ENCODE assay signal across 14 cellular contexts in genomic region chr5:67065237-67065636, GRCh38.
DNase-seq lines count a peak whose midpoint lies in the region; ATAC-seq, FAIRE-seq and TF ChIP-seq lines count a peak whose summit lies in the region.
"Had no signal": no experiment of that assay in that cellular context is flagged by ENCODE, and none has a peak within 500 bp of the region (broad histone marks: within the 10 kb centered on the region; RNA-seq: fewer than 3 reads in every experiment).

No MANE protein-coding gene starts in this region.

- POLR2A ChIA-PET in GM12878 (lab: Charles Lee) (no interaction called here), PC-9 (lab: Charles Lee; ENCODE audit: unreplicated experiment) (no interaction called here)

- H3K36me3 ChIP-seq in GM12878 (ENCODE audit: control insufficient read depth in 2 of 2, insufficient read depth in 2 of 2, low read length in 1 of 2) (no peaks in the 10 kb centered on the region), PC-9 (ENCODE audit: low read depth) (0 out of 2 replicates have a peak, but pooled peaks cover 7% of the 10 kb centered on the region)

- no peak overlapping the region for H3K4me2 ChIP-seq in GM12878 (ENCODE audit: control insufficient read depth, insufficient read depth)
- H3K4me2 ChIP-seq in PC-9, result no peak overlapping the region

- H2AFZ ChIP-seq in GM12878 (ENCODE audit: control insufficient read depth, low read depth, low read length) (no peak overlapping the region), PC-9 (no peak overlapping the region)

- no peaks in the 10 kb centered on the region for H3K79me2 ChIP-seq in GM12878 (ENCODE audit: control insufficient read depth, insufficient read depth, low read length)
- H3K79me2 ChIP-seq in PC-9 (ENCODE audit: low read depth), result peaks cover 8% of the 10 kb centered on the region; the same call in 1 of the 2 replicates

- peak; percentile 87 for ATAC-seq in GM12878
- ATAC-seq in HG02884 (IDR thresholded peaks at IDR 0.05; ENCODE audit: unreplicated experiment), result no peak
- no peak for ATAC-seq in HG02970 (IDR thresholded peaks at IDR 0.05; ENCODE audit: low FRiP score, unreplicated experiment)
- ATAC-seq: CD8-positive, alpha-beta T cell; K562 had no signal

- RAD21 ChIA-PET in GM12878 (lab: Charles Lee; ENCODE audit: unreplicated experiment), result no interaction called here

- H3K4me3 ChIP-seq in GM12878 (no peak overlapping the region), PC-9 (no peak overlapping the region)
- H3K4me3 ChIP-seq: K562 had no signal

- 13% methylated on average over 4 of the region's 4 CpGs for WGBS in GM12878 (ENCODE audit: insufficient coverage, insufficient replicate concordance, low lambda C conversion rate, missing lambda C conversion rate)

- no peaks in the 10 kb centered on the region for H3F3A ChIP-seq in PC-9 (ENCODE audit: insufficient read depth, low read depth)

- H3K4me1 ChIP-seq in GM12878 (ENCODE audit: control insufficient read depth, insufficient read depth, low read length) (peaks cover 4% of the 10 kb centered on the region; the same call in 1 of the 2 replicates), PC-9 (replicated peaks; ENCODE audit: insufficient read depth) (no peaks in the 10 kb centered on the region)

- CTCF ChIA-PET in GM12878 (lab: Yijun Ruan, JAX) (no interaction called here), PC-9 (lab: Charles Lee) (no interaction called here)

- H4K20me1 ChIP-seq in GM12878 (ENCODE audit: control insufficient read depth, insufficient read depth) (no peaks in the 10 kb centered on the region), PC-9 (ENCODE audit: insufficient read depth) (no peaks in the 10 kb centered on the region)

- SMC1A ChIA-PET in GM12878 (lab: Charles Lee; ENCODE audit: uncharacterized antibody, unreplicated experiment), result no interaction called here

- in situ Hi-C loops in GM12878 (cut with MboI), result no loop called here

- BruUV-seq in GM12878 (replicated peaks; lab: Mats Ljungman, UMichigan) (no TSS peak), PC-9 (replicated peaks; lab: Mats Ljungman, UMichigan) (no TSS peak)

- FAIRE-seq in GM12878 (lab: Jason Lieb, UNC), result peak; percentile 38
- FAIRE-seq: GM12891, K562, keratinocyte had no signal

- peak; percentile 8 to 30 for DNase-seq in stimulated activated CD4-positive, alpha-beta T cell treated with anti-CD3 and anti-CD28 coated beads, Interleukin-15, amount 100 ng/mL, for 48 hours (ENCODE audit: low read depth in 2 of 2)
- no peak for DNase-seq in stimulated activated CD4-positive, alpha-beta T cell treated with anti-CD3 and anti-CD28 coated beads, Interleukin-12 subunit alpha, Interleukin-12 subunit beta, amount 100 ng/mL, for 4 hours
- DNase-seq in NCI-H146 (lab: John Stamatoyannopoulos, UW) (peak; percentile 77), GM12878 (ENCODE audit: low read depth, low spot score) (peak; percentile 8), PC-9 (no peak), activated gamma-delta T cell treated with Interleukin-2 at 50 U/mL for 16 hours (no peak)
- DNase-seq: CD8-positive, alpha-beta T cell; cerebellar nuclear complex; NCI-H774 had no signal

- H3K27me3 ChIP-seq in GM12878 (replicated peaks in 1 of 2; ENCODE audit: control insufficient read depth in 2 of 2, insufficient read depth in 2 of 2, low read length in 1 of 2) (no peaks in the 10 kb centered on the region), PC-9 (ENCODE audit: insufficient read depth, low read depth) (no peaks in the 10 kb centered on the region)

- H3K9ac ChIP-seq in GM12878 (ENCODE audit: control insufficient read depth, insufficient read depth, low read length), result no peak overlapping the region

- TF ChIP-seq CTCF in GM12878 (IDR thresholded peaks at IDR 0.05 in 2 of 3, conservative IDR thresholded peaks at IDR 0.05 in 1 of 3; ENCODE audit: control insufficient read depth in 2 of 3, extremely low read depth in 1 of 3, insufficient read depth in 1 of 3, low read depth in 3 of 3, low read length in 3 of 3) (no peak), PC-9 (conservative IDR thresholded peaks at IDR 0.05) (no peak)

- TF ChIP-seq EP300 in GM12878 (IDR thresholded peaks at IDR 0.05; ENCODE audit: borderline replicate concordance in 1 of 2, control insufficient read depth in 1 of 2, low read depth in 2 of 2, low read length in 2 of 2), result no peak

- TF ChIP-seq POLR2A in GM12878 (IDR thresholded peaks at IDR 0.05; ENCODE audit: low read depth, low read length), result no peak

- H3K9me3 ChIP-seq in GM12878 (replicated peaks; ENCODE audit: control insufficient read depth, insufficient read depth, low read length), result no peaks in the 10 kb centered on the region
- H3K9me3 ChIP-seq in PC-9 (ENCODE audit: insufficient read depth, low read depth), result no peaks in the 10 kb centered on the region

- intact Hi-C loops in GM12878 (cut with micrococcal nuclease; ENCODE audit: unreplicated experiment) (loop anchor here (10.0 kb wide), 1 partner anchor 140 kb away; no protein-coding TSS in a partner anchor), PC-9 (cut with micrococcal nuclease; ENCODE audit: unreplicated experiment) (no loop called here)

- H3K9me2 ChIP-seq in PC-9 (ENCODE audit: insufficient read depth), result no peaks in the 10 kb centered on the region

- H3K27ac ChIP-seq in GM12878 (ENCODE audit: control insufficient read depth, insufficient read depth), result no peak overlapping the region
- H3K27ac ChIP-seq in PC-9, result no peak overlapping the region

- no peak for TF ChIP-seq RAD21 in GM12878 (IDR thresholded peaks at IDR 0.05; ENCODE audit: insufficient read depth, low read depth, low read length)

TF ChIP-seq in GM12878, 131 proteins besides CTCF, POLR2A, EP300 and RAD21:
- peak; percentile 80 for TF ChIP-seq RUNX3 (IDR thresholded peaks at IDR 0.05; ENCODE audit: low read length)
- no peak for TF ChIP-seq ZBTB4 (CRISPR knock-in tag; IDR thresholded peaks at IDR 0.05)
- no peak for TF ChIP-seq USF1 (IDR thresholded peaks at IDR 0.05; ENCODE audit: borderline replicate concordance, extremely low read length, insufficient read depth, low read depth, low read length)
- TF ChIP-seq ELK1 (IDR thresholded peaks at IDR 0.05; ENCODE audit: low read depth, low read length), result no peak
- TF ChIP-seq TBL1XR1 (IDR thresholded peaks at IDR 0.05; ENCODE audit: low read depth, low read length), result 0 out of 2 replicates have a peak, but pooled peaks have one; percentile 27
- TF ChIP-seq EGR1 (IDR thresholded peaks at IDR 0.05; ENCODE audit: borderline replicate concordance in 1 of 2, low read depth in 2 of 2, low read length in 2 of 2), result no peak
- TF ChIP-seq PML (IDR thresholded peaks at IDR 0.05; ENCODE audit: low read length), result no peak
- no peak for TF ChIP-seq SMC3 (IDR thresholded peaks at IDR 0.05; ENCODE audit: borderline replicate concordance, low read length)
- no peak for TF ChIP-seq RBBP5 (conservative IDR thresholded peaks at IDR 0.05)
- TF ChIP-seq NBN (IDR thresholded peaks at IDR 0.05), result no peak
- no peak for TF ChIP-seq SRF (IDR thresholded peaks at IDR 0.05; ENCODE audit: low read depth in 2 of 2, low read length in 2 of 2)
- TF ChIP-seq BACH1 (IDR thresholded peaks at IDR 0.05; ENCODE audit: borderline replicate concordance), result no peak
- no peak for TF ChIP-seq MEF2B (IDR thresholded peaks at IDR 0.05; ENCODE audit: partially characterized antibody, poor library complexity, severe bottlenecking)
- no peak for TF ChIP-seq MEF2A (IDR thresholded peaks at IDR 0.05; ENCODE audit: insufficient read depth, low read depth, low read length)
- no peak for TF ChIP-seq TAF1 (IDR thresholded peaks at IDR 0.05; ENCODE audit: borderline replicate concordance, low read depth, low read length)

Comparison
In these comparisons a context has a peak if more than half of its experiments do, and no peak if none do; other contexts are left out.
1. DNase-seq: peak in stimulated activated CD4-positive, alpha-beta T cell treated with anti-CD3 and anti-CD28 coated beads, Interleukin-15, amount 100 ng/mL, for 48 hours (2 of 2), NCI-H146 (single experiment) and GM12878 (single experiment); none in stimulated activated CD4-positive, alpha-beta T cell treated with anti-CD3 and anti-CD28 coated beads, Interleukin-12 subunit alpha, Interleukin-12 subunit beta, amount 100 ng/mL, for 4 hours (single experiment), PC-9 (0 of 2) and activated gamma-delta T cell treated with Interleukin-2 at 50 U/mL for 16 hours (single experiment).